ENCODE assay signal across 4 cellular contexts in the genomic region with DNA sequence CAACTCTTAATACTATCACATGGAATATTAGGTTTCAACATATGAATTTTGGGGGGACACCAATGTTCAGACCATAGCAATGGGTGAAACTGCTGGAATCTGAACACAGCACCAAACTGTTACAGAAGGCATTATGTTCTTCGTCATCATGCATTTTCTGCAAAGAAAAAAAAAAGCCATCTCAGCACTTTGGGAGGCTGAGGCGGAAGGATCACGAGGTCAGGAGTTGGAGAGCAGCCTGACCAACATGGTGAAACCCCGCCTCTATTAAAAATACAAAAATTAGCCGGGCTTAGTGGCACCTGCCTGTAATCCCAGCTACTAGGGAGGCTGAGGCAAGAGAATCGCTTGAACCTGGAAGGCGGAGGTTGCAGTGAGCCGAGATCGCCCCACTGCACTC.
A peak's percentile ranks its signal among the peaks of the same experiment; 100 is the strongest.
DNase-seq lines count a peak whose midpoint lies in the region; ATAC-seq, FAIRE-seq and TF ChIP-seq lines count a peak whose summit lies in the region.
"Not testable (repeated sequence)": the region's sequence is repeated elsewhere in the genome, so short reads cannot be mapped to it uniquely, and the experiment has no call there.

No MANE protein-coding gene starts in this region.

- H4K91ac ChIP-seq in IMR-90 (ENCODE audit: insufficient read depth, low read depth, low read length) = not testable (repeated sequence)

- not testable (repeated sequence) for TF ChIP-seq CTCF in IMR-90 (conservative IDR thresholded peaks at IDR 0.05; ENCODE audit: low read depth, low read length); K562 (IDR thresholded peaks at IDR 0.05 in 2 of 3, conservative IDR thresholded peaks at IDR 0.05 in 1 of 3; ENCODE audit: insufficient read depth in 2 of 3, low read depth in 1 of 3, low read length in 3 of 3); left ventricle myocardium inferior (IDR thresholded peaks at IDR 0.05; ENCODE audit: borderline replicate concordance)

- not testable (repeated sequence) for H4K5ac ChIP-seq in IMR-90 (ENCODE audit: low read depth, low read length)

- TF ChIP-seq EP300 in K562 (IDR thresholded peaks at IDR 0.05; ENCODE audit: low read length) = not testable (repeated sequence)

- WGBS in IMR-90 (ENCODE audit: extremely low coverage in 2 of 2, insufficient read length in 1 of 2), 2 experiments = no CpG with 5 or more reads among the region's 9 CpGs
- WGBS in K562 (ENCODE audit: insufficient coverage, low coverage, missing lambda C conversion rate) = 22% methylated on average over 9 of the region's 9 CpGs

- not testable (repeated sequence) for H3K23ac ChIP-seq in IMR-90 (ENCODE audit: low read depth, low read length)

- not testable (repeated sequence) for H3K18ac ChIP-seq in IMR-90 (ENCODE audit: low read depth, low read length)

- not testable (repeated sequence) for H3K27ac ChIP-seq in IMR-90 (ENCODE audit: insufficient read depth, low read length); K562 (ENCODE audit: extremely low read depth, low read depth, low read length)
- peak overlapping the region; percentile 66 for H3K27ac ChIP-seq in left ventricle myocardium inferior (replicated peaks)

- H2BK20ac ChIP-seq in IMR-90 (ENCODE audit: low read depth, low read length) = not testable (repeated sequence)

- not testable (repeated sequence) for DNase-seq in IMR-90; K562 (ENCODE audit: extremely low read depth in 1 of 4, low spot score in 3 of 4); left ventricle myocardium inferior
- peak; percentile 64 for DNase-seq in RPMI8226

- not testable (repeated sequence) for FAIRE-seq in K562 (lab: Jason Lieb, UNC)

- not testable (repeated sequence) for H3K36me3 ChIP-seq in IMR-90 (ENCODE audit: control insufficient read depth, insufficient read depth, low read length); K562 (ENCODE audit: control insufficient read depth, insufficient read depth, low read length); left ventricle myocardium inferior

- not testable (repeated sequence) for TF ChIP-seq RAD21 in IMR-90 (IDR thresholded peaks at IDR 0.05; ENCODE audit: low read length); K562 (CRISPR knock-in tag; conservative IDR thresholded peaks at IDR 0.05 in 1 of 2, IDR thresholded peaks at IDR 0.05 in 1 of 2)

- not testable (repeated sequence) for H3K9ac ChIP-seq in IMR-90 (ENCODE audit: low read depth, low read length); K562 (ENCODE audit: insufficient read depth in 1 of 2, low read depth in 2 of 2, low read length in 2 of 2)

- not testable (repeated sequence) for H3K79me1 ChIP-seq in IMR-90 (ENCODE audit: low read depth in 1 of 2, low read length in 2 of 2)

- H3K9me3 ChIP-seq in IMR-90 (ENCODE audit: control insufficient read depth, insufficient read depth, low read length); K562 (replicated peaks; ENCODE audit: control insufficient read depth, insufficient read depth, low read depth, low read length); left ventricle myocardium inferior (replicated peaks): not testable (repeated sequence)

- POLR2A ChIA-PET in IMR-90 (lab: Charles Lee; ENCODE audit: unreplicated experiment); K562 (lab: Yijun Ruan, JAX): not testable (repeated sequence)

- not testable (repeated sequence) for H3K9me1 ChIP-seq in IMR-90 (ENCODE audit: insufficient read depth, low read length); K562 (ENCODE audit: control insufficient read depth, insufficient read depth, low read length)

- H2AK5ac ChIP-seq in IMR-90 (ENCODE audit: low read depth, low read length) = not testable (repeated sequence)

- intact Hi-C loops in IMR-90 (cut with micrococcal nuclease); K562 (cut with micrococcal nuclease); left ventricle myocardium inferior (cut with micrococcal nuclease): not testable (repeated sequence)

- TF ChIP-seq POLR2A in IMR-90 (IDR thresholded peaks at IDR 0.05; ENCODE audit: low read depth, low read length); K562 (conservative IDR thresholded peaks at IDR 0.05): not testable (repeated sequence)

- H3K4ac ChIP-seq in IMR-90 (ENCODE audit: low read depth, low read length) = not testable (repeated sequence)

- H3K14ac ChIP-seq in IMR-90 (replicated peaks; ENCODE audit: low read depth, low read length) = not testable (repeated sequence)

- not testable (repeated sequence) for H2BK15ac ChIP-seq in IMR-90 (ENCODE audit: low read depth, low read length)

- H3K4me2 ChIP-seq in IMR-90 (ENCODE audit: low read depth, low read length); K562 (ENCODE audit: insufficient read depth, low read length): not testable (repeated sequence)

- not testable (repeated sequence) for H2AFZ ChIP-seq in IMR-90 (replicated peaks; ENCODE audit: low read length, poor library complexity); K562 (ENCODE audit: low read depth, low read length)

- H4K20me1 ChIP-seq in IMR-90 (ENCODE audit: insufficient read depth, low read length); K562 (replicated peaks; ENCODE audit: control insufficient read depth, insufficient read depth, low read length): not testable (repeated sequence)

- not testable (repeated sequence) for H3K4me1 ChIP-seq in IMR-90 (ENCODE audit: control insufficient read depth, insufficient read depth, low read length); K562 (replicated peaks in 1 of 2; ENCODE audit: control insufficient read depth in 2 of 2, insufficient read depth in 2 of 2, low read length in 2 of 2)
- peaks cover 22% of the 10 kb centered on the region for H3K4me1 ChIP-seq in left ventricle myocardium inferior

- not testable (repeated sequence) for ATAC-seq in IMR-90 (ENCODE audit: low read depth); K562

- not testable (repeated sequence) for H4K8ac ChIP-seq in IMR-90 (ENCODE audit: low read depth in 2 of 2, low read length in 2 of 2)

- H3K79me2 ChIP-seq in K562 (ENCODE audit: control insufficient read depth, insufficient read depth, low read length) = not testable (repeated sequence)

- H3K27me3 ChIP-seq in IMR-90 (ENCODE audit: control insufficient read depth, insufficient read depth, low read length) = peaks cover 25% of the 10 kb centered on the region
- not testable (repeated sequence) for H3K27me3 ChIP-seq in K562 (ENCODE audit: control insufficient read depth in 2 of 2, insufficient read depth in 2 of 2, low read length in 2 of 2); left ventricle myocardium inferior (ENCODE audit: low read depth)

- H2AK9ac ChIP-seq in IMR-90 (replicated peaks; ENCODE audit: low read depth, low read length, poor library complexity) = not testable (repeated sequence)

- BruUV-seq in IMR-90 (replicated peaks; lab: Mats Ljungman, UMichigan); K562 (replicated peaks; lab: Mats Ljungman, UMichigan): not testable (repeated sequence)

- H3K56ac ChIP-seq in IMR-90 (ENCODE audit: extremely low read depth, insufficient read depth, low read length) = not testable (repeated sequence)

- dilution Hi-C loops in IMR-90 (cut with HindIII; ENCODE audit: low sequenced_read_pairs, unreplicated experiment) = not testable (repeated sequence)

- H2BK120ac ChIP-seq in IMR-90 (ENCODE audit: low read depth, low read length) = not testable (repeated sequence)

- in situ Hi-C loops in IMR-90 (cut with MboI; ENCODE audit: low sequenced_read_pairs); K562 (cut with MboI): not testable (repeated sequence)

- not testable (repeated sequence) for H2BK5ac ChIP-seq in IMR-90 (ENCODE audit: low read depth, low read length, poor library complexity, severe bottlenecking)

- H3K4me3 ChIP-seq in IMR-90 (ENCODE audit: insufficient read depth, low read depth, low read length); K562; left ventricle myocardium inferior: not testable (repeated sequence)

- CTCF ChIA-PET in IMR-90 (lab: Yijun Ruan, JAX) = interaction anchor here (0.7 kb wide), 1 partner anchor 11 kb away, joined by 7 read pairs; no protein-coding TSS in a partner anchor
- CTCF ChIA-PET in K562 (lab: Yijun Ruan, JAX; ENCODE audit: low intra/inter-chr PET ratio) = not testable (repeated sequence)

TF ChIP-seq in IMR-90, 13 proteins besides CTCF, POLR2A, EP300 and RAD21:
- TF ChIP-seq MAFK (IDR thresholded peaks at IDR 0.05; ENCODE audit: low read depth, low read length) = peak; percentile 47

TF ChIP-seq in K562, 482 proteins besides CTCF, POLR2A, EP300 and RAD21:
- peak; percentile 30; the same call in 1 of the 2 replicates for TF ChIP-seq MAFK (IDR thresholded peaks at IDR 0.05; ENCODE audit: low read length)
- peak; percentile 39 for TF ChIP-seq MAFF (IDR thresholded peaks at IDR 0.05; ENCODE audit: low read length)
- TF ChIP-seq MAFG (tag; conservative IDR thresholded peaks at IDR 0.05) = peak; percentile 94
- TF ChIP-seq ZNF316 (IDR thresholded peaks at IDR 0.05) = peak; percentile 82
- peak; percentile 61 for TF ChIP-seq C11orf30 (IDR thresholded peaks at IDR 0.05; ENCODE audit: low read depth)
